Comparison of ENCODE assay signal across 8 cellular contexts in the genomic region with DNA sequence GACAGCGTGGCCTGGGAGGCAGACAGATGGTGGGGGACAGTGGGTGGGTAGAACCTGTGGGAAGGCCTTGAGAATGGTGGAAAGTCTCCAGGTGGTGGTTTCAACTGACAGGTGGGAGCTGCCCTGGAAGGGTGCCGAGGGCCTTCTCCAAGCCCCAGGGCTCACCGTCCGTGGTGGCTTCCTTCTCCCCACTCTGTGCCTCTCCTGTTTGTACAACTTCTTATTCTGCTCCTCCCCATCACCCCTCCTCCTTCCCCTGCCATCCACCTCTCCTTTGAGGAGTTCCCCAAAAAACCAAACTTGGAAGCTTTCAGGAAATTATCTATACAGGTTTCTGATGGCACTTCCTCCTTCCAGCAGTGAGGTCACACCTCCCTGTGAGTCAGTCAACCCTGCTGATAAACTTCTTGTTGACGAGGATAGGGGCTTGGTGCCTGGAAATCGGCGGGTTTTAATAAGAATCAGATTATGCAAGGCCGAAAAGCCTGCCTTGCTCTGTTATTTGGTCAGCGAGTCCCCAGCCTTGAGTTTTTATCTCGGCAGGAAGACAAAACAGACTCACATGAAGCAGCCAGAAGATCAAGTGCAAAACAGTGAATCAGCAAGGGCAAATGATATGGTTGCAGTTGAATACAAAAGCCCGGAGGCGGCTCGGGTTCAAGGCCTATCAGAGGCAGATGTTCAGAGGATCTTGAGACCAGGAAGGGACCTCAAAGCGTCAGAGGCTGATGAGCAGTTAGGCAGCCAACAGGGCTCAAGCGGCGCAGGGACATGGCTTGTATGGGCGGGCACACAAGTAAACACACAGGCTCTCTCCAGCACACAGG. TPM values are rescaled to one million over a fixed set of nuclear protein-coding genes. Genes with fewer than 3 reads are reported as not detected.
DNase-seq lines count a peak whose midpoint lies in the region; ATAC-seq, FAIRE-seq and TF ChIP-seq lines count a peak whose summit lies in the region.

No MANE protein-coding gene starts in this region.

- intact Hi-C loops in CD14-positive monocyte (cut with micrococcal nuclease), result no loop called here

- peak overlapping the region; percentile 37 to 53 for H3K27ac ChIP-seq in mucosa of rectum (ENCODE audit: low read depth in 2 of 2, low read length in 2 of 2)

- H3K9ac ChIP-seq in mucosa of rectum (ENCODE audit: low read depth in 1 of 2, low read length in 2 of 2), result peak overlapping the region in 1 of 2 donors; percentile 6

- H3K4me3 ChIP-seq in bronchial epithelial cell (ENCODE audit: low read depth, low read length), result no peak overlapping the region
- no peak overlapping the region for H3K4me3 ChIP-seq in mucosa of rectum (ENCODE audit: low read length in 2 of 2)

- no peaks in the 10 kb centered on the region for H3K9me3 Mint-ChIP-seq in CD14-positive monocyte

- peak overlapping the region; percentile 83 to 97 (median 93) for H3K27ac Mint-ChIP-seq in CD14-positive monocyte

- TF ChIP-seq CTCF in CD14-positive monocyte (IDR thresholded peaks at IDR 0.05) (no peak), bronchial epithelial cell (IDR thresholded peaks at IDR 0.05; ENCODE audit: insufficient read depth, low read length, severe bottlenecking) (no peak)

- no peak for FAIRE-seq in bronchial epithelial cell (lab: Jason Lieb, UNC)

- H3K4me1 ChIP-seq in mucosa of rectum (ENCODE audit: control insufficient read depth in 2 of 2, insufficient read depth in 2 of 2, low read length in 2 of 2), result peaks cover 3 to 9% of the 10 kb centered on the region in 2 donors

- peak; percentile 92 for DNase-seq in CD14-positive monocyte (ENCODE audit: low spot score)
- DNase-seq in NCI-H2227 (lab: John Stamatoyannopoulos, UW; ENCODE audit: unreplicated experiment), result peak; percentile 63
- DNase-seq in bronchial epithelial cell (ENCODE audit: low read depth), result peak; percentile 65
- no peak for DNase-seq in COR-L47 (lab: John Stamatoyannopoulos, UW)
- DNase-seq in mesenteric fat pad (ENCODE audit: low spot score), result no peak

- no peak for ATAC-seq in HG02885 (IDR thresholded peaks at IDR 0.05; ENCODE audit: poor library complexity, unreplicated experiment)
- ATAC-seq in GM19023 (IDR thresholded peaks at IDR 0.05; ENCODE audit: unreplicated experiment), result no peak

- H3K27me3 ChIP-seq in bronchial epithelial cell (ENCODE audit: control insufficient read depth, insufficient read depth, low read length) (no peaks in the 10 kb centered on the region), mucosa of rectum (ENCODE audit: control insufficient read depth in 2 of 2, insufficient read depth in 2 of 2, low read length in 2 of 2) (no peaks in the 10 kb centered on the region)

- peak overlapping the region; percentile 1 to 48 for H3K4me3 Mint-ChIP-seq in CD14-positive monocyte

- peaks cover 3% of the 10 kb centered on the region for H3K36me3 ChIP-seq in bronchial epithelial cell (ENCODE audit: control insufficient read depth, insufficient read depth, low read length)
- peaks cover 17 to 19% of the 10 kb centered on the region in 2 donors for H3K36me3 ChIP-seq in mucosa of rectum (ENCODE audit: control insufficient read depth in 2 of 2, insufficient read depth in 2 of 2, low read length in 2 of 2)

- H3K4me1 Mint-ChIP-seq in CD14-positive monocyte, result peaks cover 42% of the 10 kb centered on the region

- peaks cover 67 to 81% of the 10 kb centered on the region in 2 donors for H3K36me3 Mint-ChIP-seq in CD14-positive monocyte

- peaks cover 0 to 6% (median 2%) of the 10 kb centered on the region in 3 donors for H3K27me3 Mint-ChIP-seq in CD14-positive monocyte (ENCODE audit: low read depth in 3 of 3)

- H3K9me3 ChIP-seq in mucosa of rectum (ENCODE audit: control insufficient read depth in 2 of 2, low read length in 2 of 2), result no peaks in the 10 kb centered on the region

RNA-seq across cellular contexts. Expression of gene ST3GAL4, which starts 9.5 kb away (rescaled TPM):
- 10 to 100 TPM in 1 of 2 donors, 1 to 10 TPM in 1; 7.8 to 10.1 TPM for polyA plus RNA-seq in CD14-positive monocyte
- total RNA-seq in bronchial epithelial cell, result 10.9 and 12.4 TPM in 2 replicates
- total RNA-seq in mesenteric fat pad, result 65.2 TPM

RNA-seq across cellular contexts. Expression of gene DCPS, which starts 42.1 kb away (rescaled TPM):
- 10 to 100 TPM; 30.4 to 30.7 TPM for polyA plus RNA-seq in CD14-positive monocyte
- total RNA-seq in bronchial epithelial cell (9.5 and 11.6 TPM in 2 replicates), mesenteric fat pad (10.8 TPM)

Comparison
In these comparisons a context has a peak if more than half of its experiments do, and no peak if none do; other contexts are left out.
1. DNase-seq: peak in CD14-positive monocyte (single experiment), NCI-H2227 (single experiment) and bronchial epithelial cell (single experiment); none in COR-L47 (single experiment) and mesenteric fat pad (single experiment).